Comparison of ENCODE assay signal across 22 cellular contexts in genomic region chr7:159192761-159193453, GRCh38. TPM values are rescaled to one million over a fixed set of nuclear protein-coding genes. Genes with fewer than 3 reads are reported as not detected.
A peak's percentile ranks its signal among the peaks of the same experiment; 100 is the strongest.
DNase-seq lines count a peak whose midpoint lies in the region; ATAC-seq and TF ChIP-seq lines count a peak whose summit lies in the region.
"Had no signal": no experiment of that assay in that cellular context is flagged by ENCODE, and none has a peak within 500 bp of the region (broad histone marks: within the 10 kb centered on the region; RNA-seq: fewer than 3 reads in every experiment).

No MANE protein-coding gene starts in this region.

- intact Hi-C loops in Right ventricle myocardium superior (cut with DNase I) (no loop called here), cardiac septum (cut with DNase I) (no loop called here)

- H3K27ac Mint-ChIP-seq in activated T-helper 17 cell treated with anti-CD3 and anti-CD28 coated beads, Interleukin-2, amount 50 U/mL, for 72 hours = peak overlapping the region; percentile 57
- H3K27ac Mint-ChIP-seq in stimulated activated effector memory CD8-positive, alpha-beta T cell treated with anti-CD3 and anti-CD28 coated beads, Interleukin-12 subunit alpha, Interleukin-12 subunit beta, amount 100 ng/mL, for 72 hours = peak overlapping the region; percentile 26
- no peak overlapping the region for H3K27ac Mint-ChIP-seq in stimulated activated naive B cell treated with anti-CD40 and anti-IgM and Interleukin-4, amounts not matched to agents 10 μg/mL and 1 μg/mL and 100 μg/mL, for 72 hours
- H3K27ac Mint-ChIP-seq: HFFc6 had no signal

- peaks cover 17% of the 10 kb centered on the region for H3K4me1 Mint-ChIP-seq in activated T-helper 17 cell treated with anti-CD3 and anti-CD28 coated beads, Interleukin-2, amount 50 U/mL, for 72 hours
- peaks cover 47% of the 10 kb centered on the region for H3K4me1 Mint-ChIP-seq in stimulated activated effector memory CD8-positive, alpha-beta T cell treated with anti-CD3 and anti-CD28 coated beads, Interleukin-12 subunit alpha, Interleukin-12 subunit beta, amount 100 ng/mL, for 72 hours
- peaks cover 9 to 16% of the 10 kb centered on the region in 2 donors for H3K4me1 Mint-ChIP-seq in stimulated activated naive B cell treated with anti-CD40 and anti-IgM and Interleukin-4, amounts not matched to agents 10 μg/mL and 1 μg/mL and 100 μg/mL, for 72 hours

- ATAC-seq in Right ventricle myocardium superior (ENCODE audit: poor library complexity) (peak; percentile 29), GM19351 (IDR thresholded peaks at IDR 0.05; ENCODE audit: unreplicated experiment) (no peak), HG03139 (IDR thresholded peaks at IDR 0.05; ENCODE audit: unreplicated experiment) (no peak)
- ATAC-seq in activated T-helper 17 cell treated with anti-CD3 and anti-CD28 coated beads, Interleukin-2, amount 50 U/mL, for 72 hours (replicated peaks) = no peak
- ATAC-seq in stimulated activated effector memory CD8-positive, alpha-beta T cell treated with anti-CD3 and anti-CD28 coated beads, Interleukin-12 subunit alpha, Interleukin-12 subunit beta, amount 100 ng/mL, for 72 hours = no peak
- no peak for ATAC-seq in stimulated activated naive B cell treated with anti-CD40 and anti-IgM and Interleukin-4, amounts not matched to agents 10 μg/mL and 1 μg/mL and 100 μg/mL, for 72 hours (replicated peaks)
- ATAC-seq: A549, HepG2 had no signal

- DNase-seq in Right ventricle myocardium superior (no peak), cardiac septum (ENCODE audit: low spot score) (no peak), fibroblast of villous mesenchyme (ENCODE audit: low read depth) (peak; percentile 3)
- no peak for DNase-seq in stimulated activated effector memory CD8-positive, alpha-beta T cell treated with anti-CD3 and anti-CD28 coated beads, Interleukin-12 subunit alpha, Interleukin-12 subunit beta, amount 100 ng/mL, for 72 hours (ENCODE audit: low spot score in 2 of 2)
- no peak for DNase-seq in stimulated activated naive B cell treated with anti-CD40 and anti-IgM and Interleukin-4, amounts not matched to agents 10 μg/mL and 1 μg/mL and 100 μg/mL, for 72 hours
- DNase-seq: C1 segment of cervical spinal cord, DMS79 treated with DMSO at 0.1 percent for 48 hours, H7, HFFc6, KG1, NCI-H1417, NCI-H187 treated with DMSO at 0.1 percent for 48 hours, NCI-H2227 treated with DMSO at 0.1 percent for 48 hours, NCI-H510A treated with DMSO at 0.1 percent for 48 hours, NCI-H774, OCI-M1, SHP77 treated with DMSO at 0.1 percent for 48 hours had no signal

- TF ChIP-seq CTCF in fibroblast of villous mesenchyme (IDR thresholded peaks at IDR 0.05; ENCODE audit: insufficient read depth, low read depth, low read length) = no peak

- H3K36me3 Mint-ChIP-seq in activated T-helper 17 cell treated with anti-CD3 and anti-CD28 coated beads, Interleukin-2, amount 50 U/mL, for 72 hours (ENCODE audit: low read depth) = no peaks in the 10 kb centered on the region
- peaks cover 4% of the 10 kb centered on the region for H3K36me3 Mint-ChIP-seq in stimulated activated effector memory CD8-positive, alpha-beta T cell treated with anti-CD3 and anti-CD28 coated beads, Interleukin-12 subunit alpha, Interleukin-12 subunit beta, amount 100 ng/mL, for 72 hours
- peaks cover 0 to 1% of the 10 kb centered on the region in 2 donors for H3K36me3 Mint-ChIP-seq in stimulated activated naive B cell treated with anti-CD40 and anti-IgM and Interleukin-4, amounts not matched to agents 10 μg/mL and 1 μg/mL and 100 μg/mL, for 72 hours

- no peaks in the 10 kb centered on the region for H3K9me3 Mint-ChIP-seq in activated T-helper 17 cell treated with anti-CD3 and anti-CD28 coated beads, Interleukin-2, amount 50 U/mL, for 72 hours
- peaks cover 7% of the 10 kb centered on the region for H3K9me3 Mint-ChIP-seq in stimulated activated effector memory CD8-positive, alpha-beta T cell treated with anti-CD3 and anti-CD28 coated beads, Interleukin-12 subunit alpha, Interleukin-12 subunit beta, amount 100 ng/mL, for 72 hours
- H3K9me3 Mint-ChIP-seq in stimulated activated naive B cell treated with anti-CD40 and anti-IgM and Interleukin-4, amounts not matched to agents 10 μg/mL and 1 μg/mL and 100 μg/mL, for 72 hours = no peaks in the 10 kb centered on the region

- no peaks in the 10 kb centered on the region for H3K27me3 Mint-ChIP-seq in activated T-helper 17 cell treated with anti-CD3 and anti-CD28 coated beads, Interleukin-2, amount 50 U/mL, for 72 hours
- H3K27me3 Mint-ChIP-seq in stimulated activated naive B cell treated with anti-CD40 and anti-IgM and Interleukin-4, amounts not matched to agents 10 μg/mL and 1 μg/mL and 100 μg/mL, for 72 hours = peaks cover 0 to 4% of the 10 kb centered on the region in 2 donors

- no peak overlapping the region for H3K4me3 Mint-ChIP-seq in activated T-helper 17 cell treated with anti-CD3 and anti-CD28 coated beads, Interleukin-2, amount 50 U/mL, for 72 hours
- no peak overlapping the region for H3K4me3 Mint-ChIP-seq in stimulated activated effector memory CD8-positive, alpha-beta T cell treated with anti-CD3 and anti-CD28 coated beads, Interleukin-12 subunit alpha, Interleukin-12 subunit beta, amount 100 ng/mL, for 72 hours
- no peak overlapping the region for H3K4me3 Mint-ChIP-seq in stimulated activated naive B cell treated with anti-CD40 and anti-IgM and Interleukin-4, amounts not matched to agents 10 μg/mL and 1 μg/mL and 100 μg/mL, for 72 hours
- H3K4me3 Mint-ChIP-seq: HFFc6 had no signal

- no peak overlapping the region for H3K4me3 ChIP-seq in fibroblast of villous mesenchyme (ENCODE audit: low read depth, low read length)
- H3K4me3 ChIP-seq: A549 had no signal

RNA-seq across cellular contexts. Expression of gene VIPR2, which starts 48.2 kb away (rescaled TPM):
- total RNA-seq in Right ventricle myocardium superior (15.2 TPM), cardiac septum (23.2 TPM), fibroblast of villous mesenchyme (not detected in 2 replicates)
- total RNA-seq in activated T-helper 17 cell treated with anti-CD3 and anti-CD28 coated beads, Interleukin-2, amount 50 U/mL, for 72 hours = 1 to 10 TPM in 1 of 2 donors, not detected in 1; 1.2 TPM
- total RNA-seq: HepG2, HFFc6 had no signal
